In the genomic region with DNA sequence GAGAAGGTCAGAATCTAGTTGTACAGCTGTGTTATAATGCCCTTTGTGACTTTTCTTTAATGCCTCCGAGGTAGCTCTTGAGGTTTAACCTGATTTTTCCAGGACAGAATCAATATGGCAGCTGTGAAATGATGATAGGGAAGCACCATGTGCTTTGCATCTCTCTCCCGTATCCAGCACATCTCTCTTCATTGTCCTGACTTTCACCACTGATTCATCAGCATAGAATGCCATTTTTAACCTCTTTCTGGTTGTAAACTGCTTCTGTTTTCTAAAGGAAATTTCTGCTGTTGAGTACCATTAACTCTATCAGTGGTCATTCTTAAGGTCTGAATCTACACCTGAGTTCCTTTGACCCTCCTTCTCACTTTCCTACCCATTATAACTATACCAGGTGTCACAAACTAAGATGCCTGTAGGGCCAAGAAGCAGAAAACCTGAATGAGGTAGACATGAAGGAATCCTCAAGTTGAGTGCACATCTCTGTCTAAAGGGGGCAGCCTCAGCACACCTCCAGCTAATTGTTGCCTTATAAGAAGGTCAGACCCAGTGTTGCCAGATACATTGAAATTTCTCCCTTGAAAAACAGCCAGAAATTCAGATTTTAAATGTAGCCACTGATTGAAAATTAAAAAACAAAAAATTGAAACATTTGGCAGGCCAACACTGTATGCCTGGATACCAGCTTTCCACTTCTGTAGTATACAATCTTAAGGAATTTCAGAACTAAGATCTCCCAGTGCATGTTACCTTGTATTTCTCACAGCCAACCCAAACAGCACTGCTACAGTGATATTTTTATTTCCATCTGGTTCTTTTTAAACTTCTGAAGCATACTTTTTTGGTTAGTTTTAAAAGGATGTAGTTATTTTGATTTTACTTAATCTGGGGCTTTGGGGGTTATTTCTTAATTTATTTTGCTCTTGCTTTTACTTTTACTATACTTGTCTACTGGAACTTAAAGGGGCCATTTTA, we compare ENCODE assay signal across 10 cellular contexts. TPM values are rescaled to one million over a fixed set of nuclear protein-coding genes. Genes with fewer than 3 reads are reported as not detected.
DNase-seq lines count a peak whose midpoint lies in the region; ATAC-seq and TF ChIP-seq lines count a peak whose summit lies in the region.
"Had no signal": no experiment of that assay in that cellular context is flagged by ENCODE, and none has a peak within 500 bp of the region (broad histone marks: within the 10 kb centered on the region; RNA-seq: fewer than 3 reads in every experiment).

No MANE protein-coding gene starts in this region.

- H2AFZ ChIP-seq in KMS-11 (ENCODE audit: low read depth), result no peak overlapping the region

- no peak overlapping the region for H3K27ac ChIP-seq in KMS-11
- H3K27ac ChIP-seq: BLaER1, prostate gland had no signal

- H3K27me3 ChIP-seq in KMS-11 (ENCODE audit: insufficient read depth, low read depth) (no peaks in the 10 kb centered on the region), MG63 (no peaks in the 10 kb centered on the region)
- H3K27me3 ChIP-seq: BLaER1 had no signal

- TF ChIP-seq CTCF in KMS-11 (conservative IDR thresholded peaks at IDR 0.05; ENCODE audit: low read depth, low read length) (0 out of 2 replicates have a peak, but pooled peaks have one; percentile 38), nephron (IDR thresholded peaks at IDR 0.05; ENCODE audit: unreplicated experiment in 3 of 3) (peak in 2 of 3 experiments; percentile 24 to 46)

- no peak overlapping the region for H3K9ac ChIP-seq in KMS-11
- H3K9ac ChIP-seq: BLaER1 had no signal

- no peaks in the 10 kb centered on the region for H3K36me3 ChIP-seq in KMS-11 (ENCODE audit: insufficient read depth)
- H3K36me3 ChIP-seq in MG63, result no peaks in the 10 kb centered on the region
- H3K36me3 ChIP-seq: BLaER1, prostate gland had no signal

- H3K4me1 ChIP-seq in KMS-11 (ENCODE audit: low read depth, poor library complexity, severe bottlenecking), result no peaks in the 10 kb centered on the region
- H3K4me1 ChIP-seq: BLaER1, prostate gland had no signal

- H3K4me1 Mint-ChIP-seq in activated naive CD8-positive, alpha-beta T cell treated with anti-CD3 and anti-CD28 coated beads, Interleukin-2, amount 50 U/mL, for 24 hours, result no peaks in the 10 kb centered on the region
- peaks cover 16% of the 10 kb centered on the region for H3K4me1 Mint-ChIP-seq in nephron

- H3K27ac Mint-ChIP-seq in activated naive CD8-positive, alpha-beta T cell treated with anti-CD3 and anti-CD28 coated beads, Interleukin-2, amount 50 U/mL, for 24 hours, result no peak overlapping the region
- H3K27ac Mint-ChIP-seq in nephron, result no peak overlapping the region

- H3K4me3 ChIP-seq in KMS-11 (IDR thresholded peaks at IDR 0.05; ENCODE audit: insufficient read depth, low read depth, low read length) (no peak overlapping the region), MG63 (no peak overlapping the region)
- H3K4me3 ChIP-seq: BLaER1, prostate gland had no signal

- no peaks in the 10 kb centered on the region for H4K20me1 ChIP-seq in KMS-11 (ENCODE audit: insufficient read depth)
- H4K20me1 ChIP-seq: BLaER1 had no signal

- H3K27me3 Mint-ChIP-seq in activated naive CD8-positive, alpha-beta T cell treated with anti-CD3 and anti-CD28 coated beads, Interleukin-2, amount 50 U/mL, for 24 hours, result peaks cover 3% of the 10 kb centered on the region
- no peaks in the 10 kb centered on the region for H3K27me3 Mint-ChIP-seq in nephron (ENCODE audit: low read depth)

- no peaks in the 10 kb centered on the region for H3K36me3 Mint-ChIP-seq in activated naive CD8-positive, alpha-beta T cell treated with anti-CD3 and anti-CD28 coated beads, Interleukin-2, amount 50 U/mL, for 24 hours (ENCODE audit: low read depth)
- H3K36me3 Mint-ChIP-seq in nephron (ENCODE audit: low read depth), result peaks cover 3% of the 10 kb centered on the region

- no peak overlapping the region for H3K4me3 Mint-ChIP-seq in activated naive CD8-positive, alpha-beta T cell treated with anti-CD3 and anti-CD28 coated beads, Interleukin-2, amount 50 U/mL, for 24 hours
- H3K4me3 Mint-ChIP-seq in nephron, result no peak overlapping the region

- peak; percentile 22 to 43 for DNase-seq in NCI-H524 (lab: John Stamatoyannopoulos, UW)
- DNase-seq in NCI-H524 treated with DMSO at 0.1 percent for 48 hours (lab: John Stamatoyannopoulos, UW), result no peak
- DNase-seq in activated naive CD8-positive, alpha-beta T cell treated with anti-CD3 and anti-CD28 coated beads, Interleukin-2, amount 50 U/mL, for 24 hours, result no peak
- DNase-seq in MG63, result no peak

- H3K9me3 Mint-ChIP-seq in activated naive CD8-positive, alpha-beta T cell treated with anti-CD3 and anti-CD28 coated beads, Interleukin-2, amount 50 U/mL, for 24 hours, result no peaks in the 10 kb centered on the region
- H3K9me3 Mint-ChIP-seq in nephron, result no peaks in the 10 kb centered on the region

- no peaks in the 10 kb centered on the region for H3K9me3 ChIP-seq in MG63
- H3K9me3 ChIP-seq: BLaER1, prostate gland had no signal

- no peaks in the 10 kb centered on the region for H3K79me2 ChIP-seq in KMS-11 (ENCODE audit: insufficient read depth, low read depth)

- ATAC-seq in activated naive CD8-positive, alpha-beta T cell treated with anti-CD3 and anti-CD28 coated beads, Interleukin-2, amount 50 U/mL, for 24 hours, result peak; percentile 49
- ATAC-seq in HG02763 (IDR thresholded peaks at IDR 0.05; ENCODE audit: unreplicated experiment), result no peak
- ATAC-seq in GM19452 (IDR thresholded peaks at IDR 0.05; ENCODE audit: unreplicated experiment), result no peak

- H3K4me2 ChIP-seq in KMS-11, result no peak overlapping the region
- H3K4me2 ChIP-seq: BLaER1 had no signal

RNA-seq across cellular contexts. Expression of gene TLX3, which starts 35.8 kb away (rescaled TPM):
- total RNA-seq in MG63 (2014; rRNA removed; shearing (Covaris generic); ENCODE audit: low replicate concordance), result not detected in 2 replicates
- total RNA-seq: prostate gland had no signal

Comparison
In these comparisons a context has a peak if more than half of its experiments do, and no peak if none do; other contexts are left out.
1. DNase-seq: peak in NCI-H524 (2 of 2); none in NCI-H524 treated with DMSO at 0.1 percent for 48 hours (single experiment), activated naive CD8-positive, alpha-beta T cell treated with anti-CD3 and anti-CD28 coated beads, Interleukin-2, amount 50 U/mL, for 24 hours (single experiment) and MG63 (single experiment).